ENCODE assay signal across 20 cellular contexts in genomic region chr4:44237643-44238042, GRCh38.
"Had no signal": no experiment of that assay in that cellular context is flagged by ENCODE, and none has a peak within 500 bp of the region (broad histone marks: within the 10 kb centered on the region; RNA-seq: fewer than 3 reads in every experiment).

No MANE protein-coding gene starts in this region.

- ATAC-seq: effector memory CD8-positive, alpha-beta T cell; heart left ventricle; left colon; mucosa of descending colon; naive thymus-derived CD8-positive, alpha-beta T cell; stimulated activated naive B cell treated with anti-CD40 and anti-IgM and Interleukin-4, amounts not matched to agents 10 μg/mL and 1 μg/mL and 100 μg/mL, for 72 hours; stimulated activated naive CD8-positive, alpha-beta T cell treated with anti-CD3 and anti-CD28 coated beads, Interleukin-15, amount 100 ng/mL, for 72 hours; upper lobe of right lung had no signal

- DNase-seq: effector memory CD8-positive, alpha-beta T cell; erythroblast; foreskin melanocyte; heart left ventricle; hippocampal formation; left colon; mucosa of descending colon; naive thymus-derived CD8-positive, alpha-beta T cell; sigmoid colon; stimulated activated CD4-positive, alpha-beta T cell treated with anti-CD3 and anti-CD28 coated beads, Interleukin-2, amount 100 ng/mL, for 24 hours; stimulated activated CD4-positive, alpha-beta T cell treated with anti-CD3 and anti-CD28 coated beads, Interleukin-4, amount 100 ng/mL, for 4 hours; stimulated activated naive B cell treated with anti-CD40 and anti-IgM and Interleukin-4, amounts not matched to agents 10 μg/mL and 1 μg/mL and 100 μg/mL, for 72 hours; stimulated activated naive CD8-positive, alpha-beta T cell treated with anti-CD3 and anti-CD28 coated beads, Interleukin-15, amount 100 ng/mL, for 72 hours; testis; upper lobe of right lung had no signal

- H3K27ac ChIP-seq: heart left ventricle, neutrophil, right atrium auricular region, sigmoid colon, skin epidermis, testis, tibial nerve, upper lobe of right lung, vagina had no signal
